ENCODE assay signal across 1 cellular context in genomic region chr1:38004284-38005101, GRCh38.
TF ChIP-seq lines count a peak whose summit lies in the region.

No MANE protein-coding gene starts in this region.

TF ChIP-seq in GM12878, 131 proteins besides CTCF, POLR2A, EP300 and RAD21:
- TF ChIP-seq MTA2 (IDR thresholded peaks at IDR 0.05; ENCODE audit: low read depth) = 0 out of 2 replicates have a peak, but pooled peaks have one; percentile 11
- TF ChIP-seq ESRRA (IDR thresholded peaks at IDR 0.05; ENCODE audit: low read length) = no peak
- TF ChIP-seq HDGF (IDR thresholded peaks at IDR 0.05) = peak; percentile 50; the same call in 1 of the 2 replicates
- 0 out of 2 replicates have a peak, but pooled peaks have one; percentile 26 for TF ChIP-seq NBN (IDR thresholded peaks at IDR 0.05)
